Comparison of ENCODE assay signal across 19 cellular contexts in genomic region chr2:151953467-151953866, GRCh38.
"Had no signal": no experiment of that assay in that cellular context is flagged by ENCODE, and none has a peak within 500 bp of the region (broad histone marks: within the 10 kb centered on the region; RNA-seq: fewer than 3 reads in every experiment).

No MANE protein-coding gene starts in this region.

- H3K27ac ChIP-seq: lower lobe of right lung, neural progenitor cell, spleen, testis, vagina had no signal

- ATAC-seq: activated CD8-positive, alpha-beta T cell treated with anti-CD3 and anti-CD28 coated beads, Interleukin-2, amount 10 ng/mL, durations not matched to agents 7 days and 5 days; activated naive CD4-positive, alpha-beta T cell treated with anti-CD3 and anti-CD28 coated beads, Interleukin-2, amount 50 U/mL, for 72 hours; effector memory CD8-positive, alpha-beta T cell; lower lobe of right lung had no signal

- H3K36me3 Mint-ChIP-seq: activated naive CD4-positive, alpha-beta T cell treated with anti-CD3 and anti-CD28 coated beads, Interleukin-2, amount 50 U/mL, for 72 hours; neural progenitor cell; type B pancreatic cell had no signal

- H3K36me3 ChIP-seq: lower lobe of right lung, neural progenitor cell, spleen, vagina had no signal

- H3K9ac ChIP-seq: neural progenitor cell had no signal

- H3K4me3 Mint-ChIP-seq: activated CD8-positive, alpha-beta T cell treated with anti-CD3 and anti-CD28 coated beads, Interleukin-2, amount 10 ng/mL, durations not matched to agents 7 days and 5 days; effector memory CD8-positive, alpha-beta T cell; naive B cell; neural progenitor cell; type B pancreatic cell had no signal

- H3K4me3 ChIP-seq: dorsolateral prefrontal cortex, lower lobe of right lung, neural progenitor cell, spleen, testis, vagina had no signal

- H3K4me1 Mint-ChIP-seq: naive B cell, neural progenitor cell had no signal

- FAIRE-seq: kidney, TTC549 had no signal

- H3K4me2 ChIP-seq: neural progenitor cell had no signal

- H3K4me1 ChIP-seq: neural progenitor cell, spleen, testis, vagina had no signal

- H3K9me3 ChIP-seq: lower lobe of right lung, spleen, testis, vagina had no signal

- H2AFZ ChIP-seq: neural progenitor cell had no signal

- H3K9me3 Mint-ChIP-seq: activated naive CD4-positive, alpha-beta T cell treated with anti-CD3 and anti-CD28 coated beads, Interleukin-2, amount 50 U/mL, for 72 hours; effector memory CD8-positive, alpha-beta T cell; neural progenitor cell had no signal

- DNase-seq: activated CD4-positive, alpha-beta T cell treated with anti-CD3 and anti-CD28 coated beads for 1 hour; activated CD4-positive, alpha-beta T cell treated with anti-CD3 and anti-CD28 coated beads, Interleukin-2, amount 50 U/mL, for 1 hour; activated CD8-positive, alpha-beta T cell treated with anti-CD3 and anti-CD28 coated beads, Interleukin-2, amount 10 ng/mL, durations not matched to agents 7 days and 5 days; activated T-cell treated with anti-CD3 and anti-CD28 coated beads, Interleukin-2, amount 50 U/mL, for 1 hour; dorsolateral prefrontal cortex; effector memory CD8-positive, alpha-beta T cell; kidney; lower lobe of right lung; naive B cell; spleen; stimulated activated CD4-positive, alpha-beta T cell treated with anti-CD3 and anti-CD28 coated beads, Interleukin-4, amount 100 ng/mL, for 1 hour; stimulated activated naive CD4-positive, alpha-beta T cell; T-helper 1 cell; testis had no signal

- H3K27ac Mint-ChIP-seq: activated CD8-positive, alpha-beta T cell treated with anti-CD3 and anti-CD28 coated beads, Interleukin-2, amount 10 ng/mL, durations not matched to agents 7 days and 5 days; activated naive CD4-positive, alpha-beta T cell treated with anti-CD3 and anti-CD28 coated beads, Interleukin-2, amount 50 U/mL, for 72 hours; effector memory CD8-positive, alpha-beta T cell; neural progenitor cell; type B pancreatic cell had no signal

- H3K27me3 ChIP-seq: dorsolateral prefrontal cortex, neural progenitor cell, spleen, testis, vagina had no signal
